ENCODE assay signal across 1 cellular context in genomic region chr12:2054091-2055018, GRCh38.
TF ChIP-seq lines count a peak whose summit lies in the region.

No MANE protein-coding gene starts in this region.

TF ChIP-seq in H1, 55 proteins besides CTCF, POLR2A, EP300 and RAD21 (continued from another document):
- TF ChIP-seq, protein P1, sequence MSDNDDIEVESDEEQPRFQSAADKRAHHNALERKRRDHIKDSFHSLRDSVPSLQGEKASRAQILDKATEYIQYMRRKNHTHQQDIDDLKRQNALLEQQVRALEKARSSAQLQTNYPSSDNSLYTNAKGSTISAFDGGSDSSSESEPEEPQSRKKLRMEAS (IDR thresholded peaks at IDR 0.05) = 0 out of 2 replicates have a peak, but pooled peaks have one; percentile 14
- no peak for TF ChIP-seq NANOG (IDR thresholded peaks at IDR 0.05; ENCODE audit: insufficient read depth, low read depth, low read length, poor library complexity, severe bottlenecking)
- peak; percentile 49 for TF ChIP-seq SUZ12 (IDR thresholded peaks at IDR 0.05; ENCODE audit: low read length)
- peak; percentile 56 for TF ChIP-seq EZH2 (IDR thresholded peaks at IDR 0.05; ENCODE audit: low read depth, low read length, severe bottlenecking)
